18 cellular contexts compared by ENCODE assay signal in genomic region chr5:43137326-43137725, GRCh38. TPM values are rescaled to one million over a fixed set of nuclear protein-coding genes. Genes with fewer than 3 reads are reported as not detected.
A peak's percentile ranks its signal among the peaks of the same experiment; 100 is the strongest.
DNase-seq lines count a peak whose midpoint lies in the region; ATAC-seq and TF ChIP-seq lines count a peak whose summit lies in the region.
"Had no signal": no experiment of that assay in that cellular context is flagged by ENCODE, and none has a peak within 500 bp of the region (broad histone marks: within the 10 kb centered on the region; RNA-seq: fewer than 3 reads in every experiment).

No MANE protein-coding gene starts in this region.

- DNase-seq in DMS 273 (lab: John Stamatoyannopoulos, UW; ENCODE audit: unreplicated experiment): no peak
- no peak for DNase-seq in NK-92 treated with Interleukin-12 subunit alpha and Interleukin-12 subunit beta, amount 100 ng/mL, for 24 hours (lab: John Stamatoyannopoulos, UW)
- no peak for DNase-seq in inferior parietal cortex (ENCODE audit: extremely low spot score)
- DNase-seq in thyroid gland: no peak
- DNase-seq: activated CD4-positive, alpha-beta T cell treated with anti-CD3 and anti-CD28 coated beads for 1 hour; anterior cingulate cortex; effector memory CD4-positive, alpha-beta T cell; EL; IMR-90; NCI-H2081 treated with DMSO at 0.1 percent for 48 hours; NCI-H526; PC-3; T1000 had no signal

- peaks cover 96% of the 10 kb centered on the region for H3K36me3 Mint-ChIP-seq in activated T-helper 17 cell treated with anti-CD3 and anti-CD28 coated beads, Interleukin-2, amount 50 U/mL, for 72 hours (ENCODE audit: low read depth)

- H3K4me1 Mint-ChIP-seq in activated T-helper 17 cell treated with anti-CD3 and anti-CD28 coated beads, Interleukin-2, amount 50 U/mL, for 72 hours: peaks cover 39% of the 10 kb centered on the region

- H3K27ac Mint-ChIP-seq in activated T-helper 17 cell treated with anti-CD3 and anti-CD28 coated beads, Interleukin-2, amount 50 U/mL, for 72 hours: no peak overlapping the region

- no peaks in the 10 kb centered on the region for H3K9me3 ChIP-seq in thyroid gland
- H3K9me3 ChIP-seq: prostate gland had no signal

- H3K27ac ChIP-seq in thyroid gland: no peak overlapping the region
- H3K27ac ChIP-seq: prostate gland had no signal

- H3K9me3 Mint-ChIP-seq in activated T-helper 17 cell treated with anti-CD3 and anti-CD28 coated beads, Interleukin-2, amount 50 U/mL, for 72 hours: no peaks in the 10 kb centered on the region

- H3K36me3 ChIP-seq in thyroid gland: peaks cover 7 to 10% of the 10 kb centered on the region in 2 donors
- H3K36me3 ChIP-seq: prostate gland had no signal

- H3K4me3 ChIP-seq in thyroid gland (replicated peaks in 1 of 3): no peak overlapping the region
- H3K4me3 ChIP-seq: prostate gland had no signal

- H3K27me3 Mint-ChIP-seq in activated T-helper 17 cell treated with anti-CD3 and anti-CD28 coated beads, Interleukin-2, amount 50 U/mL, for 72 hours: no peaks in the 10 kb centered on the region

- peak overlapping the region; percentile 36 for H3K4me3 Mint-ChIP-seq in activated T-helper 17 cell treated with anti-CD3 and anti-CD28 coated beads, Interleukin-2, amount 50 U/mL, for 72 hours

- intact Hi-C loops in thyroid gland (cut with DNase I): no loop called here

- no peak for TF ChIP-seq CTCF in thyroid gland (IDR thresholded peaks at IDR 0.05)

- peak; percentile 71 for ATAC-seq in GM18870 (IDR thresholded peaks at IDR 0.05; ENCODE audit: unreplicated experiment)
- ATAC-seq in GM21529 (IDR thresholded peaks at IDR 0.05; ENCODE audit: unreplicated experiment): peak; percentile 81
- peak; percentile 71 for ATAC-seq in HG03139 (IDR thresholded peaks at IDR 0.05; ENCODE audit: unreplicated experiment)
- no peak for ATAC-seq in activated T-helper 17 cell treated with anti-CD3 and anti-CD28 coated beads, Interleukin-2, amount 50 U/mL, for 72 hours (replicated peaks)
- ATAC-seq: PC-3 had no signal

- no peaks in the 10 kb centered on the region for H3K27me3 ChIP-seq in thyroid gland

- TF ChIP-seq POLR2A in thyroid gland (IDR thresholded peaks at IDR 0.05): no peak

- H3K4me1 ChIP-seq in thyroid gland: no peaks in the 10 kb centered on the region
- H3K4me1 ChIP-seq: prostate gland had no signal

RNA-seq across cellular contexts. Expression of gene ZNF131, which starts 16.6 kb away (rescaled TPM):
- 10 to 100 TPM; 34.3 to 43.6 TPM for total RNA-seq in activated T-helper 17 cell treated with anti-CD3 and anti-CD28 coated beads, Interleukin-2, amount 50 U/mL, for 72 hours
- total RNA-seq in thyroid gland: 10 to 100 TPM; 38.4 to 48.2 (median 44.2) TPM

RNA-seq across cellular contexts. Expression of gene NIM1K, which starts 54.7 kb away (rescaled TPM):
- 1 to 10 TPM; 1.7 to 4.3 TPM for total RNA-seq in activated T-helper 17 cell treated with anti-CD3 and anti-CD28 coated beads, Interleukin-2, amount 50 U/mL, for 72 hours
- 1 to 10 TPM in 1 of 4 donors, under 1 TPM in 3; 0.40 to 2.1 (median 0.58) TPM for total RNA-seq in thyroid gland
